21 cellular contexts compared by ENCODE assay signal in the genomic region with DNA sequence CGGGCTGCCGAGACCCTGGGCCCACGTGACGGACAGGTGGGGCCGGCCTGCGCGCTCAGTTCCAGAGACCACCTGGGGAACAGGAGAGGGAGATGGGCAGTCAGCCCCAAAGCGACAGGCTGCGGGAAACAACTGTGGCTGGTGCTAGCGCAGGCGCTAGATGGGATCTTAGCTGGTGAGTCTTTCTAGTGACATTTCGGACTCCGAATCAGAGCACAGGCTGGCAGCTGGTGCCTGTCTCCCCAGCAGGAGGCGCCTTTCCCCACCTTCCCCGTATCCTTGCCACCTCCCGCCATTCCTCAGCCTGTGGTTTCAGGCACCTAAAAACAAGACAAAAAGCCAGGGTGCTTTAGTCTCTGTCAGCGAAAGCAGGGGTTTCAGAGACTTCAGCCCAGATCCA. TPM values are rescaled to one million over a fixed set of nuclear protein-coding genes. Genes with fewer than 3 reads are reported as not detected.
A peak's percentile ranks its signal among the peaks of the same experiment; 100 is the strongest.
DNase-seq lines count a peak whose midpoint lies in the region; ATAC-seq and TF ChIP-seq lines count a peak whose summit lies in the region.
"Had no signal": no experiment of that assay in that cellular context is flagged by ENCODE, and none has a peak within 500 bp of the region (broad histone marks: within the 10 kb centered on the region; RNA-seq: fewer than 3 reads in every experiment).

No MANE protein-coding gene starts in this region.

- no peak overlapping the region for H2AFZ ChIP-seq in osteoblast (ENCODE audit: low read length)

- no peaks in the 10 kb centered on the region for H4K20me1 ChIP-seq in osteoblast (ENCODE audit: insufficient read depth, low read length)

- H3K27me3 ChIP-seq in osteoblast (ENCODE audit: insufficient read depth, low read length), result no peaks in the 10 kb centered on the region
- H3K27me3 ChIP-seq: breast epithelium, esophagus squamous epithelium had no signal

- DNase-seq in GM13977 (ENCODE audit: low spot score) (no peak), NCI-H69 (lab: John Stamatoyannopoulos, UW) (peak; percentile 13), ecto neural progenitor cell (ENCODE audit: low spot score) (peak; percentile 61), osteoblast (ENCODE audit: insufficient read length, low spot score, missing footprints) (peak; percentile 19), EL (no peak)
- DNase-seq: activated CD4-positive, alpha-beta memory T cell treated with anti-CD3 and anti-CD28 coated beads for 36 hours; activated T-cell treated with anti-CD3 and anti-CD28 coated beads, Interleukin-2, amount 50 U/mL, for 24 hours; DMS153; esophagus squamous epithelium; head of caudate nucleus; MV-4-11; naive thymus-derived CD8-positive, alpha-beta T cell; NCI-H2029 treated with DMSO at 0.1 percent for 48 hours; NCI-H526 treated with DMSO at 0.1 percent for 48 hours; psoas muscle; RPMI8226 had no signal

- H3K27ac ChIP-seq in osteoblast (ENCODE audit: low read depth, low read length), result no peak overlapping the region
- H3K27ac ChIP-seq: breast epithelium, C4-2B, esophagus squamous epithelium, psoas muscle had no signal

- no peak overlapping the region for H3K4me3 ChIP-seq in osteoblast (ENCODE audit: insufficient read depth, low read length)
- H3K4me3 ChIP-seq: breast epithelium, esophagus squamous epithelium, psoas muscle had no signal

- H3K9me3 ChIP-seq in osteoblast (ENCODE audit: low read depth, low read length), result no peaks in the 10 kb centered on the region
- H3K9me3 ChIP-seq: breast epithelium, esophagus squamous epithelium, psoas muscle had no signal

- in situ Hi-C loops in GM13977 (cut with MboI; ENCODE audit: low pct_unique_long_range_greater_than_20kb, low sequenced_read_pairs, unreplicated experiment), result no loop called here

- H3K36me3 ChIP-seq in osteoblast (ENCODE audit: insufficient read depth, low read length), result no peaks in the 10 kb centered on the region
- H3K36me3 ChIP-seq: breast epithelium had no signal

- no peaks in the 10 kb centered on the region for H3K79me2 ChIP-seq in osteoblast (ENCODE audit: insufficient read depth, low read length)

- H3K4me1 ChIP-seq in osteoblast (ENCODE audit: insufficient read depth, low read length), result no peaks in the 10 kb centered on the region

- TF ChIP-seq CTCF in GM13977 (IDR thresholded peaks at IDR 0.05; ENCODE audit: extremely low read depth, insufficient read depth, missing control alignments) (peak; percentile 10), osteoblast (IDR thresholded peaks at IDR 0.05; ENCODE audit: extremely low read depth, low read depth, low read length) (no peak)

- no peak for ATAC-seq in GM18511 (IDR thresholded peaks at IDR 0.05; ENCODE audit: unreplicated experiment)
- no peak for ATAC-seq in GM18907 (IDR thresholded peaks at IDR 0.05; ENCODE audit: unreplicated experiment)
- ATAC-seq: activated naive CD4-positive, alpha-beta T cell treated with anti-CD3 and anti-CD28 coated beads, Interleukin-2, amount 50 U/mL, for 72 hours; naive thymus-derived CD8-positive, alpha-beta T cell; psoas muscle had no signal

- no peak overlapping the region for H3K4me2 ChIP-seq in osteoblast (ENCODE audit: insufficient read depth, low read length)

RNA-seq across cellular contexts. Expression of a gene that starts 19.4 kb away (rescaled TPM):
- total RNA-seq in osteoblast, result 40.5 and 42.1 TPM in 2 replicates

Comparison
In these comparisons a context has a peak if more than half of its experiments do, and no peak if none do; other contexts are left out.
1. DNase-seq: peak in NCI-H69 (single experiment), ecto neural progenitor cell (single experiment) and osteoblast (single experiment); none in GM13977 (single experiment) and EL (single experiment).